ENCODE assay signal across 22 cellular contexts in genomic region chr9:132864277-132864676, GRCh38. TPM values are rescaled to one million over a fixed set of nuclear protein-coding genes. Genes with fewer than 3 reads are reported as not detected.
DNase-seq lines count a peak whose midpoint lies in the region; ATAC-seq, FAIRE-seq and TF ChIP-seq lines count a peak whose summit lies in the region.
"Had no signal": no experiment of that assay in that cellular context is flagged by ENCODE, and none has a peak within 500 bp of the region (broad histone marks: within the 10 kb centered on the region; RNA-seq: fewer than 3 reads in every experiment).

No MANE protein-coding gene starts in this region.

- no peaks in the 10 kb centered on the region for H3F3A ChIP-seq in Loucy (ENCODE audit: low read depth)

- H3K27me3 Mint-ChIP-seq in activated CD4-positive, alpha-beta T cell treated with anti-CD3 and anti-CD28 coated beads for 36 hours = peaks cover 2% of the 10 kb centered on the region
- no peaks in the 10 kb centered on the region for H3K27me3 Mint-ChIP-seq in activated CD4-positive, alpha-beta T cell treated with anti-CD3 and anti-CD28 coated beads, Interleukin-2, amount 10 ng/mL, durations not matched to agents 24 days and 14 days
- no peaks in the 10 kb centered on the region for H3K27me3 Mint-ChIP-seq in Calu3 (ENCODE audit: unreplicated experiment)

- POLR2A ChIA-PET in activated CD4-positive, alpha-beta T cell treated with anti-CD3 and anti-CD28 coated beads for 36 hours (lab: Charles Lee) = no interaction called here

- H3K4me3 Mint-ChIP-seq in activated CD4-positive, alpha-beta T cell treated with anti-CD3 and anti-CD28 coated beads for 36 hours = no peak overlapping the region
- H3K4me3 Mint-ChIP-seq in activated CD4-positive, alpha-beta T cell treated with anti-CD3 and anti-CD28 coated beads, Interleukin-2, amount 10 ng/mL, durations not matched to agents 24 days and 14 days = no peak overlapping the region
- no peak overlapping the region for H3K4me3 Mint-ChIP-seq in stimulated activated effector memory CD8-positive, alpha-beta T cell treated with anti-CD3 and anti-CD28 coated beads, Interleukin-12 subunit alpha, Interleukin-12 subunit beta, amount 100 ng/mL, for 72 hours
- H3K4me3 Mint-ChIP-seq in Calu3 (ENCODE audit: low read depth, unreplicated experiment) = no peak overlapping the region
- H3K4me3 Mint-ChIP-seq: CD8-positive, alpha-beta T cell had no signal

- H3K9me3 Mint-ChIP-seq in activated CD4-positive, alpha-beta T cell treated with anti-CD3 and anti-CD28 coated beads for 36 hours (ENCODE audit: low read depth) = no peaks in the 10 kb centered on the region
- no peaks in the 10 kb centered on the region for H3K9me3 Mint-ChIP-seq in activated CD4-positive, alpha-beta T cell treated with anti-CD3 and anti-CD28 coated beads, Interleukin-2, amount 10 ng/mL, durations not matched to agents 24 days and 14 days
- no peaks in the 10 kb centered on the region for H3K9me3 Mint-ChIP-seq in stimulated activated effector memory CD8-positive, alpha-beta T cell treated with anti-CD3 and anti-CD28 coated beads, Interleukin-12 subunit alpha, Interleukin-12 subunit beta, amount 100 ng/mL, for 72 hours
- H3K9me3 Mint-ChIP-seq in Calu3 (ENCODE audit: low read depth, unreplicated experiment) = no peaks in the 10 kb centered on the region
- H3K9me3 Mint-ChIP-seq: CD8-positive, alpha-beta T cell had no signal

- CTCF ChIA-PET in activated CD4-positive, alpha-beta T cell treated with anti-CD3 and anti-CD28 coated beads for 36 hours (lab: Charles Lee) = no interaction called here
- CTCF ChIA-PET in Calu3 (lab: Charles Lee) = no interaction called here

- H3K36me3 ChIP-seq in Loucy (ENCODE audit: insufficient read depth, low read length) (no peaks in the 10 kb centered on the region), bronchial epithelial cell (ENCODE audit: control insufficient read depth, insufficient read depth, low read length) (no peaks in the 10 kb centered on the region)
- H3K36me3 ChIP-seq: BLaER1 treated with 17β-estradiol and CSF1 and Interleukin-3, amounts not matched to agents 10 nM and 100 nM had no signal

- peak; percentile 90 for FAIRE-seq in bronchial epithelial cell (lab: Jason Lieb, UNC)
- FAIRE-seq: GM18507, RCC 7860 had no signal

- DNase-seq in activated CD4-positive, alpha-beta T cell treated with anti-CD3 and anti-CD28 coated beads for 36 hours = no peak
- DNase-seq in activated CD4-positive, alpha-beta T cell treated with anti-CD3 and anti-CD28 coated beads, Interleukin-2, amount 10 ng/mL, durations not matched to agents 24 days and 14 days = no peak
- DNase-seq in bronchial epithelial cell (ENCODE audit: low read depth) (no peak), DMS53 treated with DMSO at 0.1 percent for 48 hours (lab: John Stamatoyannopoulos, UW; ENCODE audit: unreplicated experiment) (no peak), NCI-H2196 treated with DMSO at 0.1 percent for 48 hours (lab: John Stamatoyannopoulos, UW; ENCODE audit: unreplicated experiment) (no peak), Calu3 (no peak)
- no peak for DNase-seq in stimulated activated effector memory CD8-positive, alpha-beta T cell treated with anti-CD3 and anti-CD28 coated beads, Interleukin-12 subunit alpha, Interleukin-12 subunit beta, amount 100 ng/mL, for 72 hours (ENCODE audit: low spot score in 2 of 2)
- DNase-seq: ACHN; CD8-positive, alpha-beta T cell; DMS153; GDM1; IMR-90; NCI-H1694; NCI-H2081 treated with DMSO at 0.1 percent for 48 hours; NCI-H446; OCI-M1 had no signal

- H3K36me3 Mint-ChIP-seq in activated CD4-positive, alpha-beta T cell treated with anti-CD3 and anti-CD28 coated beads for 36 hours (ENCODE audit: low read depth) = no peaks in the 10 kb centered on the region
- no peaks in the 10 kb centered on the region for H3K36me3 Mint-ChIP-seq in activated CD4-positive, alpha-beta T cell treated with anti-CD3 and anti-CD28 coated beads, Interleukin-2, amount 10 ng/mL, durations not matched to agents 24 days and 14 days (ENCODE audit: low read depth)
- no peaks in the 10 kb centered on the region for H3K36me3 Mint-ChIP-seq in stimulated activated effector memory CD8-positive, alpha-beta T cell treated with anti-CD3 and anti-CD28 coated beads, Interleukin-12 subunit alpha, Interleukin-12 subunit beta, amount 100 ng/mL, for 72 hours
- no peaks in the 10 kb centered on the region for H3K36me3 Mint-ChIP-seq in Calu3 (ENCODE audit: insufficient read depth, unreplicated experiment)
- H3K36me3 Mint-ChIP-seq: CD8-positive, alpha-beta T cell had no signal

- intact Hi-C loops in activated CD4-positive, alpha-beta T cell treated with anti-CD3 and anti-CD28 coated beads for 36 hours (cut with DNase I, micrococcal nuclease) = no loop called here
- intact Hi-C loops in activated CD4-positive, alpha-beta T cell treated with anti-CD3 and anti-CD28 coated beads, Interleukin-2, amount 10 ng/mL, durations not matched to agents 24 days and 14 days (cut with micrococcal nuclease) = no loop called here
- intact Hi-C loops in Calu3 (cut with micrococcal nuclease; ENCODE audit: unreplicated experiment) = no loop called here

- no peaks in the 10 kb centered on the region for H4K20me1 ChIP-seq in Loucy (ENCODE audit: insufficient read depth, low read length, poor library complexity, severe bottlenecking)
- H4K20me1 ChIP-seq: BLaER1 treated with 17β-estradiol and CSF1 and Interleukin-3, amounts not matched to agents 10 nM and 100 nM had no signal

- H3K27me3 ChIP-seq in Loucy (ENCODE audit: insufficient read depth, low read length, poor library complexity, severe bottlenecking) (no peaks in the 10 kb centered on the region), bronchial epithelial cell (ENCODE audit: control insufficient read depth, insufficient read depth, low read length) (peaks cover 4% of the 10 kb centered on the region)
- H3K27me3 ChIP-seq: BLaER1 treated with 17β-estradiol and CSF1 and Interleukin-3, amounts not matched to agents 10 nM and 100 nM had no signal

- BruUV-seq in Calu3 (replicated peaks; lab: Mats Ljungman, UMichigan) = no TSS peak

- no peaks in the 10 kb centered on the region for H3K79me2 ChIP-seq in Loucy (ENCODE audit: insufficient read depth, low read length)

- H3K4me1 Mint-ChIP-seq in activated CD4-positive, alpha-beta T cell treated with anti-CD3 and anti-CD28 coated beads for 36 hours = peaks cover 3% of the 10 kb centered on the region
- peaks cover 5% of the 10 kb centered on the region for H3K4me1 Mint-ChIP-seq in activated CD4-positive, alpha-beta T cell treated with anti-CD3 and anti-CD28 coated beads, Interleukin-2, amount 10 ng/mL, durations not matched to agents 24 days and 14 days
- H3K4me1 Mint-ChIP-seq in stimulated activated effector memory CD8-positive, alpha-beta T cell treated with anti-CD3 and anti-CD28 coated beads, Interleukin-12 subunit alpha, Interleukin-12 subunit beta, amount 100 ng/mL, for 72 hours = peaks cover 5% of the 10 kb centered on the region
- no peaks in the 10 kb centered on the region for H3K4me1 Mint-ChIP-seq in Calu3 (ENCODE audit: low read depth, unreplicated experiment)

- H3K4me2 ChIP-seq in Loucy (ENCODE audit: low read depth, low read length, poor library complexity, severe bottlenecking) = no peak overlapping the region
- H3K4me2 ChIP-seq: BLaER1 treated with 17β-estradiol and CSF1 and Interleukin-3, amounts not matched to agents 10 nM and 100 nM; KMS-11 had no signal

- peak; percentile 30 for ATAC-seq in activated CD4-positive, alpha-beta T cell treated with anti-CD3 and anti-CD28 coated beads for 36 hours
- peak; percentile 39 for ATAC-seq in stimulated activated effector memory CD8-positive, alpha-beta T cell treated with anti-CD3 and anti-CD28 coated beads, Interleukin-12 subunit alpha, Interleukin-12 subunit beta, amount 100 ng/mL, for 72 hours
- ATAC-seq: CD8-positive, alpha-beta T cell; Right ventricle myocardium inferior had no signal

- H3K9me3 ChIP-seq in Loucy (ENCODE audit: insufficient read depth, low read depth, low read length) = no peaks in the 10 kb centered on the region
- H3K9me3 ChIP-seq: BLaER1 treated with 17β-estradiol and CSF1 and Interleukin-3, amounts not matched to agents 10 nM and 100 nM had no signal

- no peak for TF ChIP-seq CTCF in Loucy (conservative IDR thresholded peaks at IDR 0.05; ENCODE audit: low read length)
- no peak for TF ChIP-seq CTCF in bronchial epithelial cell (IDR thresholded peaks at IDR 0.05; ENCODE audit: insufficient read depth, low read length, severe bottlenecking)
- TF ChIP-seq CTCF in Calu3 (IDR thresholded peaks at IDR 0.05; ENCODE audit: unreplicated experiment) = no peak

- peak overlapping the region; percentile 7 for H3K9ac ChIP-seq in Loucy (ENCODE audit: low read depth, low read length, poor library complexity, severe bottlenecking)
- H3K9ac ChIP-seq: BLaER1 treated with 17β-estradiol and CSF1 and Interleukin-3, amounts not matched to agents 10 nM and 100 nM; KMS-11 had no signal

- no peaks in the 10 kb centered on the region for H3K9me2 ChIP-seq in Loucy (replicated peaks; ENCODE audit: low read depth, low read length)

- H2AFZ ChIP-seq in Loucy (ENCODE audit: low read length) = no peak overlapping the region

- H3K27ac Mint-ChIP-seq in activated CD4-positive, alpha-beta T cell treated with anti-CD3 and anti-CD28 coated beads for 36 hours = no peak overlapping the region
- no peak overlapping the region for H3K27ac Mint-ChIP-seq in activated CD4-positive, alpha-beta T cell treated with anti-CD3 and anti-CD28 coated beads, Interleukin-2, amount 10 ng/mL, durations not matched to agents 24 days and 14 days
- H3K27ac Mint-ChIP-seq in stimulated activated effector memory CD8-positive, alpha-beta T cell treated with anti-CD3 and anti-CD28 coated beads, Interleukin-12 subunit alpha, Interleukin-12 subunit beta, amount 100 ng/mL, for 72 hours = no peak overlapping the region
- H3K27ac Mint-ChIP-seq in Calu3 (ENCODE audit: unreplicated experiment) = no peak overlapping the region
- H3K27ac Mint-ChIP-seq: CD8-positive, alpha-beta T cell had no signal

- H3K4me3 ChIP-seq in Loucy (ENCODE audit: low read length, poor library complexity, severe bottlenecking) = no peak overlapping the region
- H3K4me3 ChIP-seq in bronchial epithelial cell (ENCODE audit: low read depth, low read length) = no peak overlapping the region
- H3K4me3 ChIP-seq: BLaER1 treated with 17β-estradiol and CSF1 and Interleukin-3, amounts not matched to agents 10 nM and 100 nM had no signal

- H3K4me1 ChIP-seq in Loucy (ENCODE audit: insufficient read depth, low read length, poor library complexity, severe bottlenecking) = peaks cover 38% of the 10 kb centered on the region

RNA-seq across cellular contexts. Expression of gene AK8, which starts 13.8 kb away (rescaled TPM):
- total RNA-seq in activated CD4-positive, alpha-beta T cell treated with anti-CD3 and anti-CD28 coated beads for 36 hours = under 1 TPM in 1 of 2 experiments, not detected in 1; 0.21 TPM
- 0.33 TPM in 1 of 2 replicates, not detected in the other for total RNA-seq in activated CD4-positive, alpha-beta T cell treated with anti-CD3 and anti-CD28 coated beads, Interleukin-2, amount 10 ng/mL, durations not matched to agents 24 days and 14 days
- total RNA-seq in bronchial epithelial cell = 0.26 TPM in 1 of 2 replicates, not detected in the other
- total RNA-seq in Calu3 (2022) = 1.4 TPM in 2 replicates
- total RNA-seq: CD8-positive, alpha-beta T cell; Right ventricle myocardium inferior had no signal

RNA-seq across cellular contexts. Expression of gene SPACA9, which starts 14.4 kb away (rescaled TPM):
- total RNA-seq in activated CD4-positive, alpha-beta T cell treated with anti-CD3 and anti-CD28 coated beads for 36 hours = 1 to 10 TPM; 2.7 to 4.4 TPM
- total RNA-seq in activated CD4-positive, alpha-beta T cell treated with anti-CD3 and anti-CD28 coated beads, Interleukin-2, amount 10 ng/mL, durations not matched to agents 24 days and 14 days = 0.91 and 0.92 TPM in 2 replicates
- 0.79 and 2.3 TPM in 2 replicates for total RNA-seq in bronchial epithelial cell
- 2.2 and 2.5 TPM in 2 replicates for total RNA-seq in Calu3 (2022)
